Comparison of ENCODE assay signal across 1 cellular context in genomic region chr20:17587148-17587547, GRCh38.
TF ChIP-seq lines count a peak whose summit lies in the region.

No MANE protein-coding gene starts in this region.

TF ChIP-seq in HepG2, 621 proteins besides CTCF, POLR2A, EP300 and RAD21:
- no peak for TF ChIP-seq ZNF101 (CRISPR knock-in tag; IDR thresholded peaks at IDR 0.05; ENCODE audit: borderline replicate concordance, low read depth)
- no peak for TF ChIP-seq ZNF619 (CRISPR knock-in tag; IDR thresholded peaks at IDR 0.05)
- TF ChIP-seq SNAI1 (CRISPR knock-in tag; IDR thresholded peaks at IDR 0.05; ENCODE audit: borderline replicate concordance): no peak
- no peak for TF ChIP-seq GATAD1 (CRISPR knock-in tag; IDR thresholded peaks at IDR 0.05)
- no peak for TF ChIP-seq RBM22 (optimal IDR thresholded peaks at IDR 0.05; ENCODE audit: low read length)
- no peak for TF ChIP-seq HNRNPLL (IDR thresholded peaks at IDR 0.05; ENCODE audit: low read depth, low read length, poor library complexity, severe bottlenecking)
- peak; percentile 80 for TF ChIP-seq ZNF121 (CRISPR knock-in tag; IDR thresholded peaks at IDR 0.05)
- no peak for TF ChIP-seq HNF4G (IDR thresholded peaks at IDR 0.05; ENCODE audit: borderline replicate concordance, low read depth, low read length)
- no peak for TF ChIP-seq HNF4G (CRISPR knock-in tag; IDR thresholded peaks at IDR 0.05; ENCODE audit: borderline replicate concordance, low read depth)
